ENCODE assay signal across 20 cellular contexts in genomic region chr10:119942973-119943372, GRCh38. TPM values are rescaled to one million over a fixed set of nuclear protein-coding genes. Genes with fewer than 3 reads are reported as not detected.
DNase-seq lines count a peak whose midpoint lies in the region; ATAC-seq and TF ChIP-seq lines count a peak whose summit lies in the region.
"Had no signal": no experiment of that assay in that cellular context is flagged by ENCODE, and none has a peak within 500 bp of the region (broad histone marks: within the 10 kb centered on the region; RNA-seq: fewer than 3 reads in every experiment).

No MANE protein-coding gene starts in this region.

- TF ChIP-seq CTCF in LNCaP clone FGC (IDR thresholded peaks at IDR 0.05; ENCODE audit: control insufficient read depth, extremely low read depth, insufficient read depth) (no peak), choroid plexus epithelial cell (conservative IDR thresholded peaks at IDR 0.05; ENCODE audit: low read depth, low read length) (no peak), fibroblast of the aortic adventitia (IDR thresholded peaks at IDR 0.05; ENCODE audit: insufficient read depth, low read length) (no peak)

- ATAC-seq in HG03565 (IDR thresholded peaks at IDR 0.05; ENCODE audit: unreplicated experiment) (no peak), HG02852 (IDR thresholded peaks at IDR 0.05; ENCODE audit: unreplicated experiment) (no peak)
- ATAC-seq: GM23338, Panc1 had no signal

- DNase-seq in LNCaP clone FGC (ENCODE audit: low read depth) (peak; percentile 96), choroid plexus epithelial cell (ENCODE audit: low read depth) (peak; percentile 45), fibroblast of the aortic adventitia (ENCODE audit: low read depth) (peak; percentile 28), NCI-H146 treated with DMSO at 0.1 percent for 48 hours (lab: John Stamatoyannopoulos, UW; ENCODE audit: unreplicated experiment) (no peak), middle frontal gyrus (ENCODE audit: extremely low spot score, low spot score) (no peak)
- DNase-seq: ACHN; CD4-positive, alpha-beta memory T cell; DMS153; HCEC 1CT; NCI-H187; NCI-H510A treated with DMSO at 0.1 percent for 48 hours; NCI-H774; NK-92 treated with Interleukin-12 subunit alpha and Interleukin-12 subunit beta, amount 100 ng/mL, for 24 hours; SIG-M5; SK-N-SH had no signal

- H3K4me3 ChIP-seq in LNCaP clone FGC (ENCODE audit: low read depth, low read length) (no peak overlapping the region), choroid plexus epithelial cell (ENCODE audit: low read depth, low read length) (no peak overlapping the region), fibroblast of the aortic adventitia (ENCODE audit: low read depth, low read length) (no peak overlapping the region)
- H3K4me3 ChIP-seq: BLaER1, GM23338 had no signal

RNA-seq across cellular contexts. Expression of gene SEC23IP, which starts 50.4 kb away (rescaled TPM):
- 51.2 and 119 TPM in 2 replicates for total RNA-seq in fibroblast of the aortic adventitia (ENCODE audit: low replicate concordance)

Comparison
In these comparisons a context has a peak if more than half of its experiments do, and no peak if none do; other contexts are left out.
1. DNase-seq: peak in LNCaP clone FGC (single experiment), choroid plexus epithelial cell (single experiment) and fibroblast of the aortic adventitia (single experiment); none in NCI-H146 treated with DMSO at 0.1 percent for 48 hours (single experiment) and middle frontal gyrus (single experiment).